9 cellular contexts compared by ENCODE assay signal in genomic region chr11:289145-289705, GRCh38. TPM values are rescaled to one million over a fixed set of nuclear protein-coding genes. Genes with fewer than 3 reads are reported as not detected.
DNase-seq lines count a peak whose midpoint lies in the region; ATAC-seq and TF ChIP-seq lines count a peak whose summit lies in the region.
"Had no signal": no experiment of that assay in that cellular context is flagged by ENCODE, and none has a peak within 500 bp of the region (broad histone marks: within the 10 kb centered on the region; RNA-seq: fewer than 3 reads in every experiment).

No MANE protein-coding gene starts in this region.

- H3K9me3 ChIP-seq in iPS-18c (ENCODE audit: control insufficient read depth, insufficient read depth, low read length) (peaks cover 2% of the 10 kb centered on the region), transverse colon (no peaks in the 10 kb centered on the region)
- H3K9me3 ChIP-seq: adrenal gland had no signal

- TF ChIP-seq EP300 in transverse colon (IDR thresholded peaks at IDR 0.05; ENCODE audit: low read depth): no peak

- H3K4me1 ChIP-seq in transverse colon: peaks cover 0 to 19% (median 15%) of the 10 kb centered on the region in 4 donors
- H3K4me1 ChIP-seq: adrenal gland had no signal

- no peaks in the 10 kb centered on the region for H3K36me3 ChIP-seq in transverse colon
- H3K36me3 ChIP-seq: adrenal gland had no signal

- H3K27me3 ChIP-seq in transverse colon: peaks cover 23% of the 10 kb centered on the region
- H3K27me3 ChIP-seq: adrenal gland had no signal

- DNase-seq in activated gamma-delta T cell treated with Interleukin-2 at 50 U/mL for 16 hours (peak; percentile 31), activated gamma-delta T cell (lab: John Stamatoyannopoulos, UW) (no peak), transverse colon (peak; percentile 20)
- peak; percentile 56 for DNase-seq in activated CD8-positive, alpha-beta memory T cell treated with anti-CD3 and anti-CD28 coated beads, Interleukin-2, amount 50 U/mL, for 4 hours

- no peak for ATAC-seq in HG03159 (IDR thresholded peaks at IDR 0.05; ENCODE audit: unreplicated experiment)
- ATAC-seq in GM18867 (IDR thresholded peaks at IDR 0.05; ENCODE audit: unreplicated experiment): no peak
- ATAC-seq in HG03457 (IDR thresholded peaks at IDR 0.05; ENCODE audit: unreplicated experiment): no peak

- intact Hi-C loops in transverse colon (cut with DNase I; ENCODE audit: low total_unique reads): no loop called here

- peak overlapping the region; percentile 73 to 81 (median 76) for H3K27ac ChIP-seq in transverse colon

- 0% methylated on average over 10 of the region's 42 CpGs; no CpG with 5 or more reads in 1 of the 2 donors for WGBS in transverse colon (ENCODE audit: low coverage in 1 of 2), 2 donors

- no peak for TF ChIP-seq CTCF in transverse colon (IDR thresholded peaks at IDR 0.05)

- in situ Hi-C loops in transverse colon (cut with MboI; ENCODE audit: low pct_ligation_motif_present in 1 of 4, low pct_unique_long_range_greater_than_20kb in 1 of 4, low sequenced_read_pairs in 3 of 4): no loop called here

- TF ChIP-seq POLR2A in transverse colon (IDR thresholded peaks at IDR 0.05): no peak

- H3K4me3 ChIP-seq in iPS-18c (ENCODE audit: insufficient read depth, low read depth, low read length) (peak overlapping the region; percentile 24; the same call in 1 of the 2 replicates), transverse colon (peak overlapping the region; percentile 57 to 82 (median 69))

RNA-seq across cellular contexts. Expression of gene PGGHG, which starts 0.3 kb away (rescaled TPM):
- 100 to 1,000 TPM in 1 of 4 donors, 10 to 100 TPM in 3; 15.4 to 117 (median 30.8) TPM for total RNA-seq in transverse colon

RNA-seq across cellular contexts. Expression of gene IFITM5, which starts 10.1 kb away (rescaled TPM):
- not detected for total RNA-seq in transverse colon
- total RNA-seq: adrenal gland had no signal

RNA-seq across cellular contexts. Expression of gene NLRP6, which starts 11.0 kb away (rescaled TPM):
- 1 to 10 TPM in 2 of 4 donors, not detected in 2; 1.8 to 2.1 TPM for total RNA-seq in transverse colon

RNA-seq across cellular contexts. Expression of gene IFITM2, which starts 18.4 kb away (rescaled TPM):
- 10 to 100 TPM; 19.1 to 78.6 (median 49.8) TPM for total RNA-seq in transverse colon

RNA-seq across cellular contexts. Expression of gene IFITM1, which starts 24.6 kb away (rescaled TPM):
- total RNA-seq in transverse colon: 100 to 1,000 TPM in 1 of 4 donors, 10 to 100 TPM in 3; 19.9 to 109 (median 60.5) TPM
